ENCODE assay signal across 12 cellular contexts in genomic region chr10:89295597-89295996, GRCh38. TPM values are rescaled to one million over a fixed set of nuclear protein-coding genes. Genes with fewer than 3 reads are reported as not detected.
DNase-seq lines count a peak whose midpoint lies in the region; ATAC-seq and TF ChIP-seq lines count a peak whose summit lies in the region.
"Had no signal": no experiment of that assay in that cellular context is flagged by ENCODE, and none has a peak within 500 bp of the region (broad histone marks: within the 10 kb centered on the region; RNA-seq: fewer than 3 reads in every experiment).

No MANE protein-coding gene starts in this region.

- no peaks in the 10 kb centered on the region for H3K79me2 ChIP-seq in ACC112 (ENCODE audit: control insufficient read depth, insufficient read depth, low read length, unreplicated experiment)
- H3K79me2 ChIP-seq: parathyroid adenoma had no signal

- DNase-seq in H4 (ENCODE audit: low spot score) = peak; percentile 50
- DNase-seq in astrocyte of the spinal cord (ENCODE audit: low read depth, low spot score) = peak; percentile 64
- no peak for DNase-seq in memory B cell (ENCODE audit: low spot score in 2 of 2)
- no peak for DNase-seq in NCI-H1105 treated with DMSO at 0.1 percent for 48 hours (lab: John Stamatoyannopoulos, UW)
- no peak for DNase-seq in NCI-H2171 treated with DMSO at 0.1 percent for 48 hours (lab: John Stamatoyannopoulos, UW)
- DNase-seq in activated T-cell treated with anti-CD3 and anti-CD28 coated beads for 4 hours = no peak
- no peak for DNase-seq in activated naive CD4-positive, alpha-beta T cell treated with anti-CD3 and anti-CD28 coated beads, Interleukin-2, amount 50 U/mL, for 16 hours
- DNase-seq: activated CD4-positive, alpha-beta T cell treated with anti-CD3 and anti-CD28 coated beads for 48 hours; NCI-H2029 had no signal

- no peaks in the 10 kb centered on the region; the same call in 1 of the 2 replicates for H3K36me3 ChIP-seq in ACC112 (ENCODE audit: insufficient read depth, low read length)
- H3K36me3 ChIP-seq: HAP-1 had no signal

- H2AFZ ChIP-seq in ACC112 (ENCODE audit: low read length, unreplicated experiment) = peak overlapping the region; percentile 59
- H2AFZ ChIP-seq: parathyroid adenoma had no signal

- H3K36me3 Mint-ChIP-seq in memory B cell = peaks cover 3% of the 10 kb centered on the region

- no peak for ATAC-seq in memory B cell (ENCODE audit: low read depth)

- H3K4me1 Mint-ChIP-seq in memory B cell = peaks cover 12% of the 10 kb centered on the region

- no peaks in the 10 kb centered on the region for H3K27me3 ChIP-seq in ACC112 (ENCODE audit: insufficient read depth, low read length)

- peaks cover 27% of the 10 kb centered on the region for H3K4me1 ChIP-seq in ACC112 (ENCODE audit: control insufficient read depth, insufficient read depth, low read length, unreplicated experiment)
- H3K4me1 ChIP-seq: HAP-1 had no signal

- in situ Hi-C loops in astrocyte of the spinal cord (cut with HindIII; ENCODE audit: low sequenced_read_pairs) = no loop called here

- peaks cover 6% of the 10 kb centered on the region for H3K9me3 Mint-ChIP-seq in memory B cell

- H3K4me3 ChIP-seq in ACC112 (ENCODE audit: low read depth, low read length) = peak overlapping the region; percentile 13; the same call in 1 of the 2 replicates
- no peak overlapping the region for H3K4me3 ChIP-seq in astrocyte of the spinal cord (ENCODE audit: low read depth, low read length)
- H3K4me3 ChIP-seq: HAP-1 had no signal

- no peak for TF ChIP-seq CTCF in astrocyte of the spinal cord (IDR thresholded peaks at IDR 0.05; ENCODE audit: low read depth, low read length)

- H3K27me3 Mint-ChIP-seq in memory B cell = no peaks in the 10 kb centered on the region

- no peak overlapping the region for H3K4me3 Mint-ChIP-seq in memory B cell

- H3K27ac Mint-ChIP-seq in memory B cell = peak overlapping the region; percentile 81

- H3K27ac ChIP-seq in ACC112 (ENCODE audit: low read depth, low read length) = peak overlapping the region; percentile 76

RNA-seq across cellular contexts. Expression of gene IFIT2, which starts 6.2 kb away (rescaled TPM):
- 3.9 and 4.0 TPM in 2 replicates for total RNA-seq in H4 (2014; rRNA removed; shearing (Covaris generic))

RNA-seq across cellular contexts. Expression of gene IFIT3, which starts 32.2 kb away (rescaled TPM):
- 24.6 and 31.4 TPM in 2 replicates for total RNA-seq in H4 (2014; rRNA removed; shearing (Covaris generic))

RNA-seq across cellular contexts. Expression of gene LIPA, which starts 44.0 kb away (rescaled TPM):
- 69.7 and 101 TPM in 2 replicates for total RNA-seq in H4 (2014; rRNA removed; shearing (Covaris generic))

Comparison
In these comparisons a context has a peak if more than half of its experiments do, and no peak if none do; other contexts are left out.
1. DNase-seq: peak in H4 (single experiment) and astrocyte of the spinal cord (single experiment); none in memory B cell (0 of 2), NCI-H1105 treated with DMSO at 0.1 percent for 48 hours (single experiment), NCI-H2171 treated with DMSO at 0.1 percent for 48 hours (single experiment), activated T-cell treated with anti-CD3 and anti-CD28 coated beads for 4 hours (single experiment) and activated naive CD4-positive, alpha-beta T cell treated with anti-CD3 and anti-CD28 coated beads, Interleukin-2, amount 50 U/mL, for 16 hours (single experiment).